In genomic region chr5:56358703-56359428, GRCh38 we compare ENCODE assay signal across 9 cellular contexts.
A peak's percentile ranks its signal among the peaks of the same experiment; 100 is the strongest.
DNase-seq lines count a peak whose midpoint lies in the region; ATAC-seq, FAIRE-seq and TF ChIP-seq lines count a peak whose summit lies in the region.
"Had no signal": no experiment of that assay in that cellular context is flagged by ENCODE, and none has a peak within 500 bp of the region (broad histone marks: within the 10 kb centered on the region; RNA-seq: fewer than 3 reads in every experiment).

No MANE protein-coding gene starts in this region.

- no peaks in the 10 kb centered on the region for H4K20me1 ChIP-seq in smooth muscle cell (ENCODE audit: low read depth)

- POLR2A ChIA-PET in activated CD4-positive, alpha-beta memory T cell treated with anti-CD3 and anti-CD28 coated beads, Interleukin-2, amount 10 ng/mL, durations not matched to agents 7 days and 5 days (lab: Charles Lee) = no interaction called here

- no peak overlapping the region for H3K4me3 Mint-ChIP-seq in activated CD4-positive, alpha-beta memory T cell treated with anti-CD3 and anti-CD28 coated beads, Interleukin-2, amount 10 ng/mL, durations not matched to agents 7 days and 5 days
- no peak overlapping the region for H3K4me3 Mint-ChIP-seq in T-helper 17 cell

- H3K4me1 Mint-ChIP-seq in activated CD4-positive, alpha-beta memory T cell treated with anti-CD3 and anti-CD28 coated beads, Interleukin-2, amount 10 ng/mL, durations not matched to agents 7 days and 5 days = no peaks in the 10 kb centered on the region
- peaks cover 7% of the 10 kb centered on the region for H3K4me1 Mint-ChIP-seq in T-helper 17 cell

- H3K36me3 ChIP-seq in HAP-1 (replicated peaks) (no peaks in the 10 kb centered on the region), kidney (ENCODE audit: control insufficient read depth in 1 of 2, insufficient read depth in 2 of 2, low read length in 2 of 2) (no peaks in the 10 kb centered on the region), smooth muscle cell (ENCODE audit: low read depth) (no peaks in the 10 kb centered on the region)

- H3K27me3 Mint-ChIP-seq in activated CD4-positive, alpha-beta memory T cell treated with anti-CD3 and anti-CD28 coated beads, Interleukin-2, amount 10 ng/mL, durations not matched to agents 7 days and 5 days = no peaks in the 10 kb centered on the region
- H3K27me3 Mint-ChIP-seq in T-helper 17 cell = no peaks in the 10 kb centered on the region

- H3K27ac Mint-ChIP-seq in activated CD4-positive, alpha-beta memory T cell treated with anti-CD3 and anti-CD28 coated beads, Interleukin-2, amount 10 ng/mL, durations not matched to agents 7 days and 5 days = no peak overlapping the region
- no peak overlapping the region for H3K27ac Mint-ChIP-seq in T-helper 17 cell

- H3K9me3 ChIP-seq in HAP-1 = no peaks in the 10 kb centered on the region
- no peaks in the 10 kb centered on the region for H3K9me3 ChIP-seq in kidney (ENCODE audit: control insufficient read depth in 1 of 2, low read length in 2 of 2)
- no peaks in the 10 kb centered on the region for H3K9me3 ChIP-seq in smooth muscle cell (replicated peaks; ENCODE audit: low read depth)
- H3K9me3 ChIP-seq in T-helper 17 cell (ENCODE audit: control insufficient read depth, low read length, poor library complexity, severe bottlenecking) = no peaks in the 10 kb centered on the region

- peaks cover 7% of the 10 kb centered on the region for H3K79me2 ChIP-seq in smooth muscle cell (ENCODE audit: low read depth)

- no peaks in the 10 kb centered on the region for H3K27me3 ChIP-seq in HAP-1 (ENCODE audit: low read depth)
- no peaks in the 10 kb centered on the region for H3K27me3 ChIP-seq in smooth muscle cell (ENCODE audit: low read depth)
- H3K27me3 ChIP-seq: dorsolateral prefrontal cortex had no signal

- H3K9ac ChIP-seq in kidney (ENCODE audit: low read length in 2 of 2) (peak overlapping the region in 1 of 2 donors; percentile 16), smooth muscle cell (ENCODE audit: low read depth) (no peak overlapping the region)

- no peak for ATAC-seq in T-helper 17 cell

- H3K4me2 ChIP-seq in smooth muscle cell = peak overlapping the region; percentile 42

- H3K36me3 Mint-ChIP-seq in activated CD4-positive, alpha-beta memory T cell treated with anti-CD3 and anti-CD28 coated beads, Interleukin-2, amount 10 ng/mL, durations not matched to agents 7 days and 5 days (ENCODE audit: low read depth) = peaks cover 3% of the 10 kb centered on the region
- no peaks in the 10 kb centered on the region for H3K36me3 Mint-ChIP-seq in T-helper 17 cell (ENCODE audit: low read depth)

- intact Hi-C loops in kidney (cut with DNase I) = no loop called here

- TF ChIP-seq CTCF in kidney (IDR thresholded peaks at IDR 0.05; ENCODE audit: borderline replicate concordance, extremely low read depth, insufficient read depth) (no peak), smooth muscle cell (IDR thresholded peaks at IDR 0.05; ENCODE audit: borderline replicate concordance, insufficient read depth, poor library complexity, severe bottlenecking) (no peak)

- DNase-seq in HAP-1 (ENCODE audit: low spot score in 2 of 2) (peak; percentile 28 to 32), astrocyte of the hippocampus (ENCODE audit: low read depth, low spot score) (peak; percentile 76), kidney (peak; percentile 93), smooth muscle cell (lab: John Stamatoyannopoulos, UW; ENCODE audit: unreplicated experiment) (no peak), NCI-H146 treated with DMSO at 0.1 percent for 48 hours (lab: John Stamatoyannopoulos, UW; ENCODE audit: unreplicated experiment) (no peak), NCI-H2081 treated with DMSO at 0.1 percent for 48 hours (lab: John Stamatoyannopoulos, UW) (no peak), T-helper 17 cell (no peak)
- no peak for DNase-seq in activated CD4-positive, alpha-beta memory T cell treated with anti-CD3 and anti-CD28 coated beads, Interleukin-2, amount 10 ng/mL, durations not matched to agents 7 days and 5 days
- DNase-seq: dorsolateral prefrontal cortex had no signal

- CTCF ChIA-PET in activated CD4-positive, alpha-beta memory T cell treated with anti-CD3 and anti-CD28 coated beads, Interleukin-2, amount 10 ng/mL, durations not matched to agents 7 days and 5 days (lab: Charles Lee) = no interaction called here

- H3K9me3 Mint-ChIP-seq in activated CD4-positive, alpha-beta memory T cell treated with anti-CD3 and anti-CD28 coated beads, Interleukin-2, amount 10 ng/mL, durations not matched to agents 7 days and 5 days = no peaks in the 10 kb centered on the region

- peak; percentile 89 for FAIRE-seq in kidney (lab: Jason Lieb, UNC)

- in situ Hi-C loops in HAP-1 (cut with MboI; ENCODE audit: low sequenced_read_pairs) = no loop called here

- no peak overlapping the region for H2AFZ ChIP-seq in smooth muscle cell (ENCODE audit: low read depth)

- peaks cover 7% of the 10 kb centered on the region for H3F3A ChIP-seq in smooth muscle cell (ENCODE audit: low read depth)

- H3K4me1 ChIP-seq in HAP-1 (peaks cover 13% of the 10 kb centered on the region), kidney (ENCODE audit: control insufficient read depth in 1 of 2, insufficient read depth in 1 of 2, low read depth in 1 of 2, low read length in 2 of 2) (peaks cover 21 to 42% of the 10 kb centered on the region in 2 donors), smooth muscle cell (ENCODE audit: low read depth) (no peaks in the 10 kb centered on the region)

- H3K27ac ChIP-seq in kidney (ENCODE audit: low read depth in 2 of 2, low read length in 2 of 2) = peak overlapping the region; percentile 88 to 91
- peak overlapping the region; percentile 74 for H3K27ac ChIP-seq in smooth muscle cell (ENCODE audit: low read depth)
- H3K27ac ChIP-seq: dorsolateral prefrontal cortex had no signal

- no peak overlapping the region for H3K4me3 ChIP-seq in HAP-1
- peak overlapping the region in 1 of 2 donors; percentile 24 for H3K4me3 ChIP-seq in kidney (ENCODE audit: low read length in 2 of 2)
- H3K4me3 ChIP-seq in smooth muscle cell = no peak overlapping the region
- H3K4me3 ChIP-seq: dorsolateral prefrontal cortex had no signal

- 42% methylated on average over 11 of the region's 11 CpGs for WGBS in smooth muscle cell (ENCODE audit: low lambda C conversion rate)

Comparison
In these comparisons a context has a peak if more than half of its experiments do, and no peak if none do; other contexts are left out.
1. DNase-seq: peak in HAP-1 (2 of 2), astrocyte of the hippocampus (single experiment) and kidney (single experiment); none in smooth muscle cell (single experiment), NCI-H146 treated with DMSO at 0.1 percent for 48 hours (single experiment), NCI-H2081 treated with DMSO at 0.1 percent for 48 hours (single experiment), activated CD4-positive, alpha-beta memory T cell treated with anti-CD3 and anti-CD28 coated beads, Interleukin-2, amount 10 ng/mL, durations not matched to agents 7 days and 5 days (single experiment) and T-helper 17 cell (0 of 3).